In the genomic region with DNA sequence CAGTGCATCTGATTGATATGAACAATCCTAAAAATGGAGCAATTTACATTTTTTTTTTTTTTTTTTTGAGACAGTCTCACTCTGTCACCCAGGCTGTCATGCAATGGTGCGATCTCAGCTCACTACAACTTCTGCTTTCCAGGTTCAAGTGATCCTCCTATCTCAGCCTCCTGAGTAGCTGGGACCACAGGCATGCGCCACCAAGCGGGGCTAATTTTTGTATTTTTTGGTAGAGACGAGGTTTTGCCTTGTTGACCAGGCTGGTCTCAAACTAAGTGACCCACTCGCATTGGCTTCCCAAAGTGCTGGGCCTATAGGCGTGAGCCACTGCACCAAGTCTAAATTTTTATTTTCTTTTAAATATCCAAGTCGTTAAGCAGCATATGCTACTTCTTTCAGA, we compare ENCODE assay signal across 14 cellular contexts.
A peak's percentile ranks its signal among the peaks of the same experiment; 100 is the strongest.
DNase-seq lines count a peak whose midpoint lies in the region; ATAC-seq, FAIRE-seq and TF ChIP-seq lines count a peak whose summit lies in the region.
"Had no signal": no experiment of that assay in that cellular context is flagged by ENCODE, and none has a peak within 500 bp of the region (broad histone marks: within the 10 kb centered on the region; RNA-seq: fewer than 3 reads in every experiment).

No MANE protein-coding gene starts in this region.

- peak; percentile 4 for DNase-seq in NOMO-1 treated with DMSO at 0.1 percent for 48 hours (lab: John Stamatoyannopoulos, UW; ENCODE audit: unreplicated experiment)
- DNase-seq in NOMO-1 treated with dmso at 0.1 percent for 144 hours (lab: John Stamatoyannopoulos, UW; ENCODE audit: unreplicated experiment), result no peak
- peak; percentile 5 for DNase-seq in NAMALWA (ENCODE audit: low spot score)
- no peak for DNase-seq in K562 (ENCODE audit: extremely low read depth in 1 of 4, low spot score in 3 of 4)
- DNase-seq in activated CD4-positive, alpha-beta T cell treated with anti-CD3 and anti-CD28 coated beads, Interleukin-2, amount 10 ng/mL, durations not matched to agents 24 days and 14 days, result no peak
- no peak for DNase-seq in nephron progenitor cell
- DNase-seq in AG08396 (ENCODE audit: low spot score), result no peak
- DNase-seq: 8988T; CD4-positive, CD25-positive, alpha-beta regulatory T cell; DMS53; GF-D8 had no signal

- H3K9me1 ChIP-seq in K562 (ENCODE audit: control insufficient read depth, insufficient read depth, low read length), result no peaks in the 10 kb centered on the region

- in situ Hi-C loops in K562 (cut with MboI), result no loop called here

- FAIRE-seq in K562 (lab: Jason Lieb, UNC), result no peak
- FAIRE-seq: H54 had no signal

- peaks cover 21% of the 10 kb centered on the region for H3K9me3 Mint-ChIP-seq in activated CD4-positive, alpha-beta T cell treated with anti-CD3 and anti-CD28 coated beads, Interleukin-2, amount 10 ng/mL, durations not matched to agents 24 days and 14 days
- peaks cover 24% of the 10 kb centered on the region for H3K9me3 Mint-ChIP-seq in nephron progenitor cell

- peaks cover 18% of the 10 kb centered on the region; the same call in 2 of the 3 replicates for H3K36me3 ChIP-seq in K562 (ENCODE audit: control insufficient read depth, insufficient read depth, low read length)

- H2AFZ ChIP-seq in K562 (ENCODE audit: low read depth, low read length), result no peak overlapping the region

- H3K27me3 Mint-ChIP-seq in activated CD4-positive, alpha-beta T cell treated with anti-CD3 and anti-CD28 coated beads, Interleukin-2, amount 10 ng/mL, durations not matched to agents 24 days and 14 days, result no peaks in the 10 kb centered on the region
- no peaks in the 10 kb centered on the region for H3K27me3 Mint-ChIP-seq in nephron progenitor cell (ENCODE audit: low read depth, poor library complexity)
- H3K27me3 Mint-ChIP-seq: CD4-positive, CD25-positive, alpha-beta regulatory T cell had no signal

- H3K27me3 ChIP-seq in K562 (ENCODE audit: control insufficient read depth in 2 of 2, insufficient read depth in 2 of 2, low read length in 2 of 2), result no peaks in the 10 kb centered on the region
- H3K27me3 ChIP-seq: BLaER1 treated with 17β-estradiol and CSF1 and Interleukin-3, amounts not matched to agents 10 nM and 100 nM had no signal

- POLR2A ChIA-PET in K562 (lab: Yijun Ruan, JAX), result interaction anchor here (0.7 kb wide), 2 partner anchors 122 to 1507 kb away, joined by 3 to 4 read pairs; no protein-coding TSS in a partner anchor

- no peak for TF ChIP-seq POLR2A in K562 (conservative IDR thresholded peaks at IDR 0.05)

- CTCF ChIA-PET in K562 (lab: Yijun Ruan, JAX; ENCODE audit: low intra/inter-chr PET ratio), result interaction anchor here (0.7 kb wide), 1 partner anchor 20 kb away, joined by 3 read pairs; no protein-coding TSS in a partner anchor

- BruUV-seq in K562 (replicated peaks; lab: Mats Ljungman, UMichigan), result no TSS peak

- TF ChIP-seq RAD21 in K562 (CRISPR knock-in tag; conservative IDR thresholded peaks at IDR 0.05 in 1 of 2, IDR thresholded peaks at IDR 0.05 in 1 of 2), result no peak

- H3K4me1 ChIP-seq in K562 (replicated peaks in 1 of 2; ENCODE audit: control insufficient read depth in 2 of 2, insufficient read depth in 2 of 2, low read length in 2 of 2), result peaks cover 3 to 6% of the 10 kb centered on the region in 2 experiments; a peak in 2 of 5 replicates

- H3K4me1 Mint-ChIP-seq in activated CD4-positive, alpha-beta T cell treated with anti-CD3 and anti-CD28 coated beads, Interleukin-2, amount 10 ng/mL, durations not matched to agents 24 days and 14 days, result peaks cover 5% of the 10 kb centered on the region
- no peaks in the 10 kb centered on the region for H3K4me1 Mint-ChIP-seq in nephron progenitor cell

- no peaks in the 10 kb centered on the region for H3K9me3 ChIP-seq in K562 (replicated peaks; ENCODE audit: control insufficient read depth, insufficient read depth, low read depth, low read length)

- TF ChIP-seq CTCF in K562 (IDR thresholded peaks at IDR 0.05 in 2 of 3, conservative IDR thresholded peaks at IDR 0.05 in 1 of 3; ENCODE audit: insufficient read depth in 2 of 3, low read depth in 1 of 3, low read length in 3 of 3) (no peak), nephron progenitor cell (IDR thresholded peaks at IDR 0.05) (no peak)

- no peaks in the 10 kb centered on the region for H4K20me1 ChIP-seq in K562 (replicated peaks; ENCODE audit: control insufficient read depth, insufficient read depth, low read length)

- ATAC-seq in K562, result peak; percentile 39; the same call in 2 of the 3 replicates
- ATAC-seq: HCT116 had no signal

- H3K4me2 ChIP-seq in K562 (ENCODE audit: insufficient read depth, low read length), result no peak overlapping the region
- H3K4me2 ChIP-seq: BLaER1 treated with 17β-estradiol and CSF1 and Interleukin-3, amounts not matched to agents 10 nM and 100 nM had no signal

- no peak overlapping the region for H3K27ac ChIP-seq in K562 (ENCODE audit: extremely low read depth, low read depth, low read length)
- H3K27ac ChIP-seq: BLaER1 treated with 17β-estradiol and CSF1 and Interleukin-3, amounts not matched to agents 10 nM and 100 nM had no signal

- intact Hi-C loops in K562 (cut with micrococcal nuclease), result no loop called here
- intact Hi-C loops in activated CD4-positive, alpha-beta T cell treated with anti-CD3 and anti-CD28 coated beads, Interleukin-2, amount 10 ng/mL, durations not matched to agents 24 days and 14 days (cut with micrococcal nuclease), result no loop called here

- WGBS in K562 (ENCODE audit: insufficient coverage, low coverage, missing lambda C conversion rate), result 92% methylated on average over 7 of the region's 7 CpGs

- peaks cover 67% of the 10 kb centered on the region for H3K79me2 ChIP-seq in K562 (ENCODE audit: control insufficient read depth, insufficient read depth, low read length)

- no peak overlapping the region for H3K9ac ChIP-seq in K562 (ENCODE audit: insufficient read depth in 1 of 2, low read depth in 2 of 2, low read length in 2 of 2)
- H3K9ac ChIP-seq: BLaER1 treated with 17β-estradiol and CSF1 and Interleukin-3, amounts not matched to agents 10 nM and 100 nM had no signal

- TF ChIP-seq EP300 in K562 (IDR thresholded peaks at IDR 0.05; ENCODE audit: low read length), result no peak

- peaks cover 12% of the 10 kb centered on the region for H3K36me3 Mint-ChIP-seq in activated CD4-positive, alpha-beta T cell treated with anti-CD3 and anti-CD28 coated beads, Interleukin-2, amount 10 ng/mL, durations not matched to agents 24 days and 14 days (ENCODE audit: low read depth)
- peaks cover 26% of the 10 kb centered on the region for H3K36me3 Mint-ChIP-seq in nephron progenitor cell (ENCODE audit: low read depth)

- no peak overlapping the region for H3K4me3 ChIP-seq in K562
- H3K4me3 ChIP-seq: BLaER1 treated with 17β-estradiol and CSF1 and Interleukin-3, amounts not matched to agents 10 nM and 100 nM had no signal

- H3K27ac Mint-ChIP-seq in activated CD4-positive, alpha-beta T cell treated with anti-CD3 and anti-CD28 coated beads, Interleukin-2, amount 10 ng/mL, durations not matched to agents 24 days and 14 days, result no peak overlapping the region
- no peak overlapping the region for H3K27ac Mint-ChIP-seq in nephron progenitor cell
- H3K27ac Mint-ChIP-seq: CD4-positive, CD25-positive, alpha-beta regulatory T cell had no signal

- no peak overlapping the region for H3K4me3 Mint-ChIP-seq in activated CD4-positive, alpha-beta T cell treated with anti-CD3 and anti-CD28 coated beads, Interleukin-2, amount 10 ng/mL, durations not matched to agents 24 days and 14 days
- H3K4me3 Mint-ChIP-seq in nephron progenitor cell, result no peak overlapping the region
- H3K4me3 Mint-ChIP-seq: CD4-positive, CD25-positive, alpha-beta regulatory T cell had no signal

TF ChIP-seq in K562, 482 proteins besides CTCF, POLR2A, EP300 and RAD21:
- TF ChIP-seq NFE2 (IDR thresholded peaks at IDR 0.05; ENCODE audit: low read depth) (no peak), MCM5 (IDR thresholded peaks at IDR 0.05; ENCODE audit: low read depth) (no peak)
- TF ChIP-seq, protein P1, sequence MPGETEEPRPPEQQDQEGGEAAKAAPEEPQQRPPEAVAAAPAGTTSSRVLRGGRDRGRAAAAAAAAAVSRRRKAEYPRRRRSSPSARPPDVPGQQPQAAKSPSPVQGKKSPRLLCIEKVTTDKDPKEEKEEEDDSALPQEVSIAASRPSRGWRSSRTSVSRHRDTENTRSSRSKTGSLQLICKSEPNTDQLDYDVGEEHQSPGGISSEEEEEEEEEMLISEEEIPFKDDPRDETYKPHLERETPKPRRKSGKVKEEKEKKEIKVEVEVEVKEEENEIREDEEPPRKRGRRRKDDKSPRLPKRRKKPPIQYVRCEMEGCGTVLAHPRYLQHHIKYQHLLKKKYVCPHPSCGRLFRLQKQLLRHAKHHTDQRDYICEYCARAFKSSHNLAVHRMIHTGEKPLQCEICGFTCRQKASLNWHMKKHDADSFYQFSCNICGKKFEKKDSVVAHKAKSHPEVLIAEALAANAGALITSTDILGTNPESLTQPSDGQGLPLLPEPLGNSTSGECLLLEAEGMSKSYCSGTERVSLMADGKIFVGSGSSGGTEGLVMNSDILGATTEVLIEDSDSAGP (CRISPR knock-in tag; IDR thresholded peaks at IDR 0.05), result no peak
- TF ChIP-seq, protein P2, sequence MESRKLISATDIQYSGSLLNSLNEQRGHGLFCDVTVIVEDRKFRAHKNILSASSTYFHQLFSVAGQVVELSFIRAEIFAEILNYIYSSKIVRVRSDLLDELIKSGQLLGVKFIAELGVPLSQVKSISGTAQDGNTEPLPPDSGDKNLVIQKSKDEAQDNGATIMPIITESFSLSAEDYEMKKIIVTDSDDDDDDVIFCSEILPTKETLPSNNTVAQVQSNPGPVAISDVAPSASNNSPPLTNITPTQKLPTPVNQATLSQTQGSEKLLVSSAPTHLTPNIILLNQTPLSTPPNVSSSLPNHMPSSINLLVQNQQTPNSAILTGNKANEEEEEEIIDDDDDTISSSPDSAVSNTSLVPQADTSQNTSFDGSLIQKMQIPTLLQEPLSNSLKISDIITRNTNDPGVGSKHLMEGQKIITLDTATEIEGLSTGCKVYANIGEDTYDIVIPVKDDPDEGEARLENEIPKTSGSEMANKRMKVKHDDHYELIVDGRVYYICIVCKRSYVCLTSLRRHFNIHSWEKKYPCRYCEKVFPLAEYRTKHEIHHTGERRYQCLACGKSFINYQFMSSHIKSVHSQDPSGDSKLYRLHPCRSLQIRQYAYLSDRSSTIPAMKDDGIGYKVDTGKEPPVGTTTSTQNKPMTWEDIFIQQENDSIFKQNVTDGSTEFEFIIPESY (CRISPR knock-in tag; IDR thresholded peaks at IDR 0.05), result peak; percentile 92

Comparison
In these comparisons a context has a peak if more than half of its experiments do, and no peak if none do; other contexts are left out.
1. DNase-seq: peak in NOMO-1 treated with DMSO at 0.1 percent for 48 hours (single experiment) and NAMALWA (single experiment); none in NOMO-1 treated with dmso at 0.1 percent for 144 hours (single experiment), K562 (0 of 4), activated CD4-positive, alpha-beta T cell treated with anti-CD3 and anti-CD28 coated beads, Interleukin-2, amount 10 ng/mL, durations not matched to agents 24 days and 14 days (single experiment), nephron progenitor cell (single experiment) and AG08396 (single experiment).